In genomic region chr9:15531380-15531779, GRCh38 we compare ENCODE assay signal across 15 cellular contexts.
DNase-seq lines count a peak whose midpoint lies in the region; ATAC-seq, FAIRE-seq and TF ChIP-seq lines count a peak whose summit lies in the region.
"Had no signal": no experiment of that assay in that cellular context is flagged by ENCODE, and none has a peak within 500 bp of the region (broad histone marks: within the 10 kb centered on the region; RNA-seq: fewer than 3 reads in every experiment).

No MANE protein-coding gene starts in this region.

- no peak for DNase-seq in D721Med (ENCODE audit: insufficient read length, low spot score)
- no peak for DNase-seq in GM18507 (ENCODE audit: extremely low spot score, insufficient read length, low read depth)
- DNase-seq in KBM-7: no peak
- no peak for DNase-seq in cortex of kidney (lab: John Stamatoyannopoulos, UW)
- DNase-seq in NCI-H345 (lab: John Stamatoyannopoulos, UW): no peak
- no peak for DNase-seq in GM19238 (ENCODE audit: insufficient read length, low spot score)
- DNase-seq: AML-193; caudate nucleus; DMS 273 treated with DMSO at 0.1 percent for 48 hours; foreskin fibroblast; NCI-H226; stimulated activated CD4-positive, alpha-beta T cell treated with anti-CD3 and anti-CD28 coated beads, Interleukin-15, amount 100 ng/mL, for 24 hours had no signal

- FAIRE-seq in D721Med (lab: Jason Lieb, UNC): peak; percentile 38
- FAIRE-seq in GM18507 (lab: Jason Lieb, UNC): peak; percentile 80

- peak; percentile 23 for ATAC-seq in GM21786 (IDR thresholded peaks at IDR 0.05; ENCODE audit: unreplicated experiment)
- peak; percentile 40 for ATAC-seq in HG03378 (IDR thresholded peaks at IDR 0.05; ENCODE audit: unreplicated experiment)
- ATAC-seq: natural killer cell treated with Interleukin-12 subunit alpha and Interleukin-12 subunit beta and Interleukin-15 and Interleukin-18, amount 100 ng/mL, for 72 hours had no signal

- in situ Hi-C loops in KBM-7 (cut with MboI; ENCODE audit: low pct_unique_long_range_greater_than_20kb, low sequenced_read_pairs): no loop called here

- TF ChIP-seq CTCF in D721Med (IDR thresholded peaks at IDR 0.05; ENCODE audit: insufficient read depth, missing control alignments): no peak
